15 cellular contexts compared by ENCODE assay signal in genomic region chr2:127707890-127708648, GRCh38. TPM values are rescaled to one million over a fixed set of nuclear protein-coding genes. Genes with fewer than 3 reads are reported as not detected.
DNase-seq lines count a peak whose midpoint lies in the region; ATAC-seq and TF ChIP-seq lines count a peak whose summit lies in the region.
"Had no signal": no experiment of that assay in that cellular context is flagged by ENCODE, and none has a peak within 500 bp of the region (broad histone marks: within the 10 kb centered on the region; RNA-seq: fewer than 3 reads in every experiment).

No MANE protein-coding gene starts in this region.

- H3K27ac ChIP-seq in SJSA1 (no peak overlapping the region), osteoblast (ENCODE audit: low read depth, low read length) (no peak overlapping the region)
- H3K27ac ChIP-seq: ovary, thoracic aorta had no signal

- peaks cover 8% of the 10 kb centered on the region for H3K79me2 ChIP-seq in osteoblast (ENCODE audit: insufficient read depth, low read length)

- no peak overlapping the region for H3K4me2 ChIP-seq in osteoblast (ENCODE audit: insufficient read depth, low read length)

- in situ Hi-C loops in ACHN (cut with HindIII; ENCODE audit: low pct_ligation_motif_present, low pct_unique_long_range_greater_than_20kb, low sequenced_read_pairs), result no loop called here

- H3K4me1 ChIP-seq in SJSA1 (replicated peaks) (peaks cover 21% of the 10 kb centered on the region), osteoblast (ENCODE audit: insufficient read depth, low read length) (no peaks in the 10 kb centered on the region)

- peak; percentile 73 for DNase-seq in DMS79 (lab: John Stamatoyannopoulos, UW)
- peak; percentile 80 to 89 for DNase-seq in SJSA1 (ENCODE audit: low read depth in 1 of 2, low spot score in 2 of 2)
- DNase-seq in globus pallidus (ENCODE audit: low spot score), result peak; percentile 35
- DNase-seq in osteoblast (ENCODE audit: insufficient read length, low spot score, missing footprints), result peak; percentile 62
- no peak for DNase-seq in ACHN
- no peak for DNase-seq in HuH-7 (ENCODE audit: low spot score)
- DNase-seq: activated CD8-positive, alpha-beta memory T cell treated with anti-CD3 and anti-CD28 coated beads, Interleukin-2, amount 50 U/mL, for 4 hours; activated naive CD4-positive, alpha-beta T cell treated with anti-CD3 and anti-CD28 coated beads, Interleukin-2, amount 50 U/mL, for 16 hours; NCI-H2081; NCI-H526; ovary had no signal

- ATAC-seq in HG03139 (IDR thresholded peaks at IDR 0.05; ENCODE audit: unreplicated experiment), result no peak
- ATAC-seq in HG02840 (IDR thresholded peaks at IDR 0.05; ENCODE audit: low FRiP score, unreplicated experiment), result no peak
- ATAC-seq: HCT116 had no signal

- H3K36me3 ChIP-seq in SJSA1 (peaks cover 62% of the 10 kb centered on the region), osteoblast (ENCODE audit: insufficient read depth, low read length) (peaks cover 25% of the 10 kb centered on the region)
- H3K36me3 ChIP-seq: ovary had no signal

- H2AFZ ChIP-seq in osteoblast (ENCODE audit: low read length), result no peak overlapping the region

- H3K9me3 ChIP-seq in SJSA1 (replicated peaks), result no peaks in the 10 kb centered on the region
- no peaks in the 10 kb centered on the region for H3K9me3 ChIP-seq in osteoblast (ENCODE audit: low read depth, low read length)
- H3K9me3 ChIP-seq: ovary, thoracic aorta had no signal

- no peaks in the 10 kb centered on the region for H4K20me1 ChIP-seq in osteoblast (ENCODE audit: insufficient read depth, low read length)

- no peak for TF ChIP-seq CTCF in osteoblast (IDR thresholded peaks at IDR 0.05; ENCODE audit: extremely low read depth, low read depth, low read length)

- H3K4me3 ChIP-seq in SJSA1 (no peak overlapping the region), osteoblast (ENCODE audit: insufficient read depth, low read length) (no peak overlapping the region)
- H3K4me3 ChIP-seq: ovary, thoracic aorta had no signal

- H3K27me3 ChIP-seq in SJSA1 (replicated peaks) (no peaks in the 10 kb centered on the region), osteoblast (ENCODE audit: insufficient read depth, low read length) (no peaks in the 10 kb centered on the region)
- H3K27me3 ChIP-seq: ovary had no signal

RNA-seq across cellular contexts. Expression of gene SFT2D3, which starts 6.8 kb away (rescaled TPM):
- 11.2 and 11.4 TPM in 2 replicates for total RNA-seq in SJSA1 (2014; rRNA removed; shearing (Covaris generic))
- 5.8 and 6.5 TPM in 2 replicates for total RNA-seq in osteoblast

RNA-seq across cellular contexts. Expression of gene LIMS2, which starts 32.7 kb away (rescaled TPM):
- total RNA-seq in SJSA1 (2014; rRNA removed; shearing (Covaris generic)), result 5.3 and 9.0 TPM in 2 replicates
- 11.2 and 14.8 TPM in 2 replicates for total RNA-seq in osteoblast

Comparison
In these comparisons a context has a peak if more than half of its experiments do, and no peak if none do; other contexts are left out.
1. DNase-seq: peak in DMS79 (single experiment), SJSA1 (2 of 2), globus pallidus (single experiment) and osteoblast (single experiment); none in ACHN (single experiment) and HuH-7 (single experiment).